28 cellular contexts compared by ENCODE assay signal in the genomic region with DNA sequence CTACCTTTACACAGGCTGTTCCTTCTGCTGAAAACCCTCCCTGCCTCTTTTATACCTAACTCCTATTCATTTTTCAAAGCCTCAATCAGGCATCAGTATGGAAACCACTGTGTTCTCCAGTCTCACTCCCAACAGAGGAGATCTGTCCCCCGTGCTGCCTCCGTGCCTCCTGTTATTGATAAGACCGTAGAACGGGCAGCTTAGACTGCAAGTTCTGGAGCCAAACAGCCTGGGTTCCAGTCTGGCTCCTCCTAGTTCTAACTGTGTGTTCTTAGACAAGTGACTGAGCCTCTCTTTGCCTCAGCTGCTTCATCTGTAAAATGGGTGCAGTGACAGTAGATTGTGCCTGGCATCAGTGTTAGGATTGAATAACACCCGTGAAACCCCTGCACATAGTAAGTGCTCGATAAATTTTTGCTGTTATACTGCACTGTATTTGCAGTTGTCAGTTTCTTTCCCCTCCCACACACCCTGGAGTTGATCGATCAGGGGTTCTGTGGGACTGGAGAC.
"Had no signal": no experiment of that assay in that cellular context is flagged by ENCODE, and none has a peak within 500 bp of the region (broad histone marks: within the 10 kb centered on the region; RNA-seq: fewer than 3 reads in every experiment).

No MANE protein-coding gene starts in this region.

- H3K36me3 Mint-ChIP-seq: activated CD8-positive, alpha-beta memory T cell treated with anti-CD3 and anti-CD28 coated beads, Interleukin-2, amount 10 ng/mL, durations not matched to agents 7 days and 5 days; activated naive CD4-positive, alpha-beta T cell treated with anti-CD3 and anti-CD28 coated beads, Interleukin-2, amount 10 ng/mL, durations not matched to agents 7 days and 5 days; activated naive CD8-positive, alpha-beta T cell had no signal

- DNase-seq: activated CD4-positive, alpha-beta memory T cell treated with anti-CD3 and anti-CD28 coated beads, Interleukin-2, amount 10 ng/mL, durations not matched to agents 7 days and 5 days; activated CD4-positive, alpha-beta T cell treated with anti-CD3 and anti-CD28 coated beads for 1 hour; activated CD4-positive, alpha-beta T cell treated with anti-CD3 and anti-CD28 coated beads for 48 hours; activated CD4-positive, CD25-positive, alpha-beta regulatory T cell; activated CD8-positive, alpha-beta memory T cell treated with anti-CD3 and anti-CD28 coated beads for 24 hours; activated CD8-positive, alpha-beta memory T cell treated with anti-CD3 and anti-CD28 coated beads, Interleukin-2, amount 10 ng/mL, durations not matched to agents 7 days and 5 days; activated CD8-positive, alpha-beta memory T cell treated with anti-CD3 and anti-CD28 coated beads, Interleukin-2, amount 50 U/mL, for 48 hours; activated effector memory CD4-positive, alpha-beta T cell treated with Interleukin-2 at 50 U/mL for 16 hours; activated naive CD4-positive, alpha-beta T cell treated with anti-CD3 and anti-CD28 coated beads, Interleukin-2, amount 10 ng/mL, durations not matched to agents 7 days and 5 days; activated T-cell treated with anti-CD3 and anti-CD28 coated beads, Interleukin-2, amount 50 U/mL, for 48 hours; amygdala; MM.1S; NCI-H1092; NCI-H1436 treated with DMSO at 0.1 percent for 48 hours; NCI-H1694 treated with DMSO at 0.1 percent for 48 hours; NCI-H2029; NCI-H345; NCI-H524 treated with DMSO at 0.1 percent for 48 hours; Peyer's patch; RPMI8226; SW 1271; T-helper 1 cell; T1000; WERI-Rb-1 had no signal

- H3K27ac ChIP-seq: ascending aorta, cardiac muscle cell, Peyer's patch, WERI-Rb-1 had no signal

- H3K4me3 ChIP-seq: ascending aorta, cardiac muscle cell, Peyer's patch had no signal

- H3K4me1 Mint-ChIP-seq: activated CD4-positive, alpha-beta memory T cell treated with anti-CD3 and anti-CD28 coated beads, Interleukin-2, amount 10 ng/mL, durations not matched to agents 7 days and 5 days; activated CD8-positive, alpha-beta memory T cell treated with anti-CD3 and anti-CD28 coated beads, Interleukin-2, amount 10 ng/mL, durations not matched to agents 7 days and 5 days; activated naive CD4-positive, alpha-beta T cell treated with anti-CD3 and anti-CD28 coated beads, Interleukin-2, amount 10 ng/mL, durations not matched to agents 7 days and 5 days had no signal

- H3K27ac Mint-ChIP-seq: activated CD4-positive, alpha-beta memory T cell treated with anti-CD3 and anti-CD28 coated beads, Interleukin-2, amount 10 ng/mL, durations not matched to agents 7 days and 5 days; activated CD8-positive, alpha-beta memory T cell treated with anti-CD3 and anti-CD28 coated beads, Interleukin-2, amount 10 ng/mL, durations not matched to agents 7 days and 5 days; activated naive CD4-positive, alpha-beta T cell treated with anti-CD3 and anti-CD28 coated beads, Interleukin-2, amount 10 ng/mL, durations not matched to agents 7 days and 5 days; activated naive CD8-positive, alpha-beta T cell had no signal

- H3K9me3 Mint-ChIP-seq: activated CD4-positive, alpha-beta memory T cell treated with anti-CD3 and anti-CD28 coated beads, Interleukin-2, amount 10 ng/mL, durations not matched to agents 7 days and 5 days; activated naive CD4-positive, alpha-beta T cell treated with anti-CD3 and anti-CD28 coated beads, Interleukin-2, amount 10 ng/mL, durations not matched to agents 7 days and 5 days; central memory CD8-positive, alpha-beta T cell had no signal

- H3K4me3 Mint-ChIP-seq: activated CD4-positive, alpha-beta memory T cell treated with anti-CD3 and anti-CD28 coated beads, Interleukin-2, amount 10 ng/mL, durations not matched to agents 7 days and 5 days; activated CD8-positive, alpha-beta memory T cell treated with anti-CD3 and anti-CD28 coated beads, Interleukin-2, amount 10 ng/mL, durations not matched to agents 7 days and 5 days; activated naive CD4-positive, alpha-beta T cell treated with anti-CD3 and anti-CD28 coated beads, Interleukin-2, amount 10 ng/mL, durations not matched to agents 7 days and 5 days; activated naive CD8-positive, alpha-beta T cell; central memory CD8-positive, alpha-beta T cell had no signal

- H3K4me1 ChIP-seq: ascending aorta, Peyer's patch had no signal

- H3K9me3 ChIP-seq: ascending aorta, Peyer's patch had no signal

- ATAC-seq: activated CD8-positive, alpha-beta memory T cell treated with anti-CD3 and anti-CD28 coated beads, Interleukin-2, amount 10 ng/mL, durations not matched to agents 7 days and 5 days had no signal

- H3K27me3 ChIP-seq: ascending aorta, cardiac muscle cell, Peyer's patch had no signal

- H3K36me3 ChIP-seq: ascending aorta, cardiac muscle cell, Peyer's patch, WERI-Rb-1 had no signal
